In genomic region chr16:11354407-11354732, GRCh38 we compare ENCODE assay signal across 8 cellular contexts. TPM values are rescaled to one million over a fixed set of nuclear protein-coding genes. Genes with fewer than 3 reads are reported as not detected.
A peak's percentile ranks its signal among the peaks of the same experiment; 100 is the strongest.
DNase-seq lines count a peak whose midpoint lies in the region; ATAC-seq and TF ChIP-seq lines count a peak whose summit lies in the region.
"Had no signal": no experiment of that assay in that cellular context is flagged by ENCODE, and none has a peak within 500 bp of the region (broad histone marks: within the 10 kb centered on the region; RNA-seq: fewer than 3 reads in every experiment).

No MANE protein-coding gene starts in this region.

- H4K20me1 ChIP-seq in OCI-LY7 (ENCODE audit: insufficient read depth, low read length) = peaks cover 4% of the 10 kb centered on the region

- peaks cover 7% of the 10 kb centered on the region for H3K9me3 ChIP-seq in OCI-LY7 (ENCODE audit: low read length)

- intact Hi-C loops in OCI-LY7 (cut with micrococcal nuclease; ENCODE audit: unreplicated experiment) = loop anchor here (2.0 kb wide), 1 partner anchor 384 kb away; no protein-coding TSS in a partner anchor

- peaks cover 55% of the 10 kb centered on the region for H3K4me1 Mint-ChIP-seq in stimulated activated effector memory CD8-positive, alpha-beta T cell treated with anti-CD3 and anti-CD28 coated beads, Interleukin-12 subunit alpha, Interleukin-12 subunit beta, amount 100 ng/mL, for 72 hours

- ATAC-seq in GM19397 (IDR thresholded peaks at IDR 0.05; ENCODE audit: unreplicated experiment) (peak; percentile 20), HG02852 (IDR thresholded peaks at IDR 0.05; ENCODE audit: unreplicated experiment) (peak; percentile 25)
- ATAC-seq in stimulated activated effector memory CD8-positive, alpha-beta T cell treated with anti-CD3 and anti-CD28 coated beads, Interleukin-12 subunit alpha, Interleukin-12 subunit beta, amount 100 ng/mL, for 72 hours = peak; percentile 29

- peaks cover 86% of the 10 kb centered on the region for H3K4me1 ChIP-seq in OCI-LY7 (ENCODE audit: insufficient read depth, low read length, poor library complexity, severe bottlenecking)

- CTCF ChIA-PET in OCI-LY7 (lab: Charles Lee; ENCODE audit: unreplicated experiment) = interaction anchor here (0.8 to 1.3 kb wide), 2 partner anchors 17 to 100 kb away, joined by 4 to 6 read pairs; no protein-coding TSS in a partner anchor

- H3K4me3 Mint-ChIP-seq in stimulated activated effector memory CD8-positive, alpha-beta T cell treated with anti-CD3 and anti-CD28 coated beads, Interleukin-12 subunit alpha, Interleukin-12 subunit beta, amount 100 ng/mL, for 72 hours = peak overlapping the region; percentile 50
- H3K4me3 Mint-ChIP-seq: neural crest cell had no signal

- no peak for TF ChIP-seq CTCF in OCI-LY7 (conservative IDR thresholded peaks at IDR 0.05; ENCODE audit: low read length)

- peak overlapping the region; percentile 74 for H3K4me2 ChIP-seq in OCI-LY7 (ENCODE audit: low read length)

- peaks cover 39% of the 10 kb centered on the region for H3K79me2 ChIP-seq in OCI-LY7 (ENCODE audit: insufficient read depth, low read depth, low read length)

- peaks cover 56% of the 10 kb centered on the region for H3K36me3 Mint-ChIP-seq in stimulated activated effector memory CD8-positive, alpha-beta T cell treated with anti-CD3 and anti-CD28 coated beads, Interleukin-12 subunit alpha, Interleukin-12 subunit beta, amount 100 ng/mL, for 72 hours

- peaks cover 39% of the 10 kb centered on the region for H3K36me3 ChIP-seq in OCI-LY7 (ENCODE audit: insufficient read depth, low read length)

- H2AFZ ChIP-seq in OCI-LY7 (ENCODE audit: low read length) = peak overlapping the region; percentile 1; the same call in 1 of the 2 replicates

- H3K27ac Mint-ChIP-seq in stimulated activated effector memory CD8-positive, alpha-beta T cell treated with anti-CD3 and anti-CD28 coated beads, Interleukin-12 subunit alpha, Interleukin-12 subunit beta, amount 100 ng/mL, for 72 hours = peak overlapping the region; percentile 43

- peak overlapping the region; percentile 91 for H3K27ac ChIP-seq in OCI-LY7 (ENCODE audit: low read depth, low read length, poor library complexity, severe bottlenecking)

- peak overlapping the region; percentile 39 for H3K4me3 ChIP-seq in OCI-LY7 (ENCODE audit: low read depth, low read length, poor library complexity, severe bottlenecking)

- no TSS peak for BruUV-seq in OCI-LY7 (replicated peaks; lab: Mats Ljungman, UMichigan)

- POLR2A ChIA-PET in OCI-LY7 (lab: Charles Lee) = interaction anchor here (1.0 to 3.2 kb wide), 4 partner anchors 8 to 225 kb away, joined by 4 to 17 read pairs (median 6); no protein-coding TSS in a partner anchor

- no peaks in the 10 kb centered on the region for H3K9me2 ChIP-seq in OCI-LY7 (ENCODE audit: insufficient read depth, low read length)

- DNase-seq in OCI-LY7 (ENCODE audit: low spot score) = peak; percentile 66
- DNase-seq in stimulated activated effector memory CD8-positive, alpha-beta T cell treated with anti-CD3 and anti-CD28 coated beads, Interleukin-12 subunit alpha, Interleukin-12 subunit beta, amount 100 ng/mL, for 72 hours (ENCODE audit: low spot score in 2 of 2) = no peak
- no peak for DNase-seq in NCI-H2227 treated with DMSO at 0.1 percent for 48 hours (lab: John Stamatoyannopoulos, UW)
- DNase-seq in RPMI8226 = no peak
- DNase-seq in middle frontal gyrus (ENCODE audit: extremely low spot score, low spot score) = no peak

- H3K9me3 Mint-ChIP-seq in stimulated activated effector memory CD8-positive, alpha-beta T cell treated with anti-CD3 and anti-CD28 coated beads, Interleukin-12 subunit alpha, Interleukin-12 subunit beta, amount 100 ng/mL, for 72 hours = no peaks in the 10 kb centered on the region
- H3K9me3 Mint-ChIP-seq: neural crest cell had no signal

RNA-seq across cellular contexts. Expression of gene RMI2, which starts 9.1 kb away (rescaled TPM):
- 60.4 and 84.5 TPM in 2 replicates for total RNA-seq in OCI-LY7 (2014; rRNA removed; shearing (Covaris generic))
- total RNA-seq in OCI-LY7 (2022) = 126 and 157 TPM in 2 replicates
